In genomic region chr7:148334959-148335577, GRCh38 we compare ENCODE assay signal across 13 cellular contexts.
DNase-seq lines count a peak whose midpoint lies in the region; ATAC-seq, FAIRE-seq and TF ChIP-seq lines count a peak whose summit lies in the region.
"Had no signal": no experiment of that assay in that cellular context is flagged by ENCODE, and none has a peak within 500 bp of the region (broad histone marks: within the 10 kb centered on the region; RNA-seq: fewer than 3 reads in every experiment).

No MANE protein-coding gene starts in this region.

- H3K79me1 ChIP-seq in H9 (ENCODE audit: insufficient read depth, low read depth, low read length, poor library complexity, severe bottlenecking) (no peaks in the 10 kb centered on the region), H1 (ENCODE audit: low read depth, low read length) (0 out of 2 replicates have a peak, but pooled peaks cover 2% of the 10 kb centered on the region)

- CTCF ChIA-PET in H1 (lab: Charles Lee; ENCODE audit: partially characterized antibody), result interaction anchor here (0.7 to 1.2 kb wide), 7 partner anchors 10 to 351 kb away, joined by 3 to 5 read pairs (median 3); no protein-coding TSS in a partner anchor

- no peak overlapping the region for H2BK20ac ChIP-seq in H9 (ENCODE audit: low read depth, low read length, poor library complexity, severe bottlenecking)
- no peak overlapping the region for H2BK20ac ChIP-seq in H1 (ENCODE audit: low read length)

- H3K36me3 ChIP-seq in H1 (ENCODE audit: control insufficient read depth in 2 of 4, insufficient read depth in 4 of 4, low read length in 3 of 4) (no peaks in the 10 kb centered on the region), osteoblast (ENCODE audit: insufficient read depth, low read length) (no peaks in the 10 kb centered on the region), uterus (no peaks in the 10 kb centered on the region)
- H3K36me3 ChIP-seq: stomach had no signal

- no peak overlapping the region for H3K4ac ChIP-seq in H9 (ENCODE audit: low read depth, low read length)
- H3K4ac ChIP-seq in H1 (replicated peaks; ENCODE audit: insufficient read length, low read depth, low read length), result no peak overlapping the region

- H4K8ac ChIP-seq in H9 (replicated peaks; ENCODE audit: insufficient read length, low read depth, low read length) (no peak overlapping the region), H1 (ENCODE audit: extremely low read depth, insufficient read depth, low read length) (no peak overlapping the region)

- no peak overlapping the region for H4K91ac ChIP-seq in H9 (ENCODE audit: insufficient read length, low read depth, low read length)
- peak overlapping the region; percentile 8 for H4K91ac ChIP-seq in H1 (replicated peaks; ENCODE audit: insufficient read length, low read length)

- no peak overlapping the region for H4K5ac ChIP-seq in H9 (ENCODE audit: insufficient read length, low read depth, low read length)
- H4K5ac ChIP-seq in H1 (ENCODE audit: insufficient read length, low read depth, low read length), result no peak overlapping the region

- no peaks in the 10 kb centered on the region; the same call in 1 of the 2 replicates for H3K27me3 Mint-ChIP-seq in H9 (ENCODE audit: low read depth)

- ATAC-seq in HG03045 (IDR thresholded peaks at IDR 0.05; ENCODE audit: unreplicated experiment), result no peak
- ATAC-seq: left lobe of liver had no signal

- H3K9me3 Mint-ChIP-seq in H9, result peaks cover 17% of the 10 kb centered on the region in 2 experiments

- H4K20me1 ChIP-seq in H9 (ENCODE audit: control insufficient read depth, insufficient read depth, insufficient read length) (no peaks in the 10 kb centered on the region), H1 (replicated peaks in 1 of 2; ENCODE audit: control insufficient read depth in 1 of 2, insufficient read depth in 2 of 2, low read length in 2 of 2) (no peaks in the 10 kb centered on the region), osteoblast (ENCODE audit: insufficient read depth, low read length) (no peaks in the 10 kb centered on the region)

- H3K79me2 ChIP-seq in H9 (ENCODE audit: insufficient read depth, low read length) (no peaks in the 10 kb centered on the region), H1 (ENCODE audit: control insufficient read depth in 1 of 2, insufficient read depth in 2 of 2, low read length in 2 of 2) (0 out of 4 replicates have a peak, but pooled peaks cover 0 to under 1% of the 10 kb centered on the region in 2 experiments), osteoblast (ENCODE audit: insufficient read depth, low read length) (no peaks in the 10 kb centered on the region)

- H3K9ac ChIP-seq in H9 (ENCODE audit: extremely low read depth, insufficient read length, low read length), result no peak overlapping the region
- no peak overlapping the region for H3K9ac ChIP-seq in H1 (replicated peaks in 1 of 4; ENCODE audit: extremely low read depth in 1 of 4, low read depth in 3 of 4, low read length in 3 of 4)

- no peak overlapping the region for H2BK120ac ChIP-seq in H9 (ENCODE audit: low read depth, low read length, poor library complexity, severe bottlenecking)
- no peak overlapping the region for H2BK120ac ChIP-seq in H1 (replicated peaks; ENCODE audit: low read depth, low read length)

- H3K23me2 ChIP-seq in H9 (ENCODE audit: insufficient read length, low read depth, low read length, poor library complexity, severe bottlenecking), result peaks cover 3% of the 10 kb centered on the region
- peaks cover 21% of the 10 kb centered on the region; the same call in 1 of the 2 replicates for H3K23me2 ChIP-seq in H1 (ENCODE audit: low read depth, low read length)

- H2BK12ac ChIP-seq in H9 (ENCODE audit: insufficient read length, low read depth, low read length) (no peak overlapping the region), H1 (ENCODE audit: low read depth, low read length) (no peak overlapping the region)

- H3K56ac ChIP-seq in H9 (ENCODE audit: insufficient read length, low read depth, low read length) (no peak overlapping the region), H1 (replicated peaks; ENCODE audit: insufficient read length, low read depth, low read length) (no peak overlapping the region)

- peaks cover 55 to 59% of the 10 kb centered on the region in 2 experiments for H3K4me1 Mint-ChIP-seq in H9

- intact Hi-C loops in uterus (cut with DNase I; ENCODE audit: low total_unique reads), result no loop called here

- no peaks in the 10 kb centered on the region for H3K27me3 ChIP-seq in H9 (ENCODE audit: insufficient read depth, low read length)
- H3K27me3 ChIP-seq in H1 (replicated peaks in 1 of 4; ENCODE audit: control insufficient read depth in 3 of 4, extremely low read depth in 1 of 4, insufficient read depth in 3 of 4, low read length in 3 of 4), result no peaks in the 10 kb centered on the region; a peak in 1 of 7 replicates
- H3K27me3 ChIP-seq in osteoblast (ENCODE audit: insufficient read depth, low read length), result peaks cover 32% of the 10 kb centered on the region
- peaks cover 0 to 33% of the 10 kb centered on the region in 2 donors for H3K27me3 ChIP-seq in uterus

- H2AFZ ChIP-seq in H9 (ENCODE audit: low read length) (no peak overlapping the region), H1 (ENCODE audit: low read length) (peak overlapping the region; percentile 18), osteoblast (ENCODE audit: low read length) (no peak overlapping the region)

- no peak for TF ChIP-seq EP300 in H1 (IDR thresholded peaks at IDR 0.05; ENCODE audit: borderline replicate concordance in 1 of 2, low read depth in 2 of 2, low read length in 2 of 2)

- TF ChIP-seq CTCF in H9 (conservative IDR thresholded peaks at IDR 0.05), result no peak
- no peak; a peak in 1 of 4 replicates for TF ChIP-seq CTCF in H1 (IDR thresholded peaks at IDR 0.05; ENCODE audit: control extremely low read depth in 1 of 3, insufficient read depth in 1 of 3, low read depth in 1 of 3, low read length in 3 of 3)
- no peak for TF ChIP-seq CTCF in osteoblast (IDR thresholded peaks at IDR 0.05; ENCODE audit: extremely low read depth, low read depth, low read length)
- no peak for TF ChIP-seq CTCF in uterus (IDR thresholded peaks at IDR 0.05)

- H3K36me3 Mint-ChIP-seq in H9 (ENCODE audit: insufficient read depth in 1 of 3, low read depth in 3 of 3), result peaks cover 16 to 21% (median 18%) of the 10 kb centered on the region in 3 experiments

- no peak overlapping the region for H2AK5ac ChIP-seq in H9 (ENCODE audit: insufficient read length, low read length)
- no peak overlapping the region for H2AK5ac ChIP-seq in H1 (ENCODE audit: low read depth, low read length)

- H3K4me3 ChIP-seq in H1 (ENCODE audit: extremely low read depth in 1 of 4, insufficient read depth in 2 of 4, low read depth in 3 of 4, low read length in 4 of 4) (no peak overlapping the region), osteoblast (ENCODE audit: insufficient read depth, low read length) (no peak overlapping the region), uterus (no peak overlapping the region)
- H3K4me3 ChIP-seq: coronary artery, stomach had no signal

- TF ChIP-seq RAD21 in H1 (IDR thresholded peaks at IDR 0.05 in 1 of 2, conservative IDR thresholded peaks at IDR 0.05 in 1 of 2; ENCODE audit: low read depth in 2 of 2, low read length in 2 of 2), result no peak

- FAIRE-seq in H1 (lab: Jason Lieb, UNC), result peak; percentile 39

- no peak for TF ChIP-seq POLR2A in H1 (IDR thresholded peaks at IDR 0.05; ENCODE audit: control extremely low read depth in 1 of 2, low read depth in 2 of 2, low read length in 2 of 2)
- TF ChIP-seq POLR2A in uterus (IDR thresholded peaks at IDR 0.05), result no peak

- POLR2A ChIA-PET in H1 (lab: Charles Lee; ENCODE audit: partially characterized antibody), result interaction anchor here (1.4 kb wide), 1 partner anchor 16 kb away, joined by 3 read pairs; no protein-coding TSS in a partner anchor

- no peak overlapping the region for H2BK15ac ChIP-seq in H9 (ENCODE audit: low read depth, low read length)
- no peak overlapping the region for H2BK15ac ChIP-seq in H1 (ENCODE audit: low read length)

- H3K23ac ChIP-seq in H9 (ENCODE audit: insufficient read length, low read depth, low read length), result no peak overlapping the region
- no peak overlapping the region for H3K23ac ChIP-seq in H1 (ENCODE audit: insufficient read length)

- H2BK5ac ChIP-seq in H9 (ENCODE audit: insufficient read length, low read length) (no peak overlapping the region), H1 (ENCODE audit: low read depth, low read length) (no peak overlapping the region)

- peaks cover 4% of the 10 kb centered on the region for H3K4me1 ChIP-seq in H9 (ENCODE audit: insufficient read depth, low read length)
- H3K4me1 ChIP-seq in H1 (replicated peaks in 1 of 4; ENCODE audit: control insufficient read depth in 3 of 4, insufficient read depth in 4 of 4, low read length in 3 of 4), result peaks cover 0 to 25% (median 20%) of the 10 kb centered on the region in 4 experiments; a peak in 5 of 7 replicates
- H3K4me1 ChIP-seq in osteoblast (ENCODE audit: insufficient read depth, low read length), result no peaks in the 10 kb centered on the region
- no peaks in the 10 kb centered on the region for H3K4me1 ChIP-seq in uterus

- H3K14ac ChIP-seq in H9 (ENCODE audit: insufficient read depth, low read length), result no peak overlapping the region
- no peak overlapping the region for H3K14ac ChIP-seq in H1 (ENCODE audit: insufficient read length)

- DNase-seq in H9 (peak; percentile 46), NCI-H69 (lab: John Stamatoyannopoulos, UW) (peak; percentile 96), H1 (ENCODE audit: low read depth in 1 of 2, low spot score in 2 of 2) (no peak), osteoblast (ENCODE audit: insufficient read length, low spot score, missing footprints) (peak; percentile 83), uterus (no peak), NCI-H524 treated with DMSO at 0.1 percent for 48 hours (lab: John Stamatoyannopoulos, UW) (no peak)
- DNase-seq in activated CD4-positive, alpha-beta T cell treated with anti-CD3 and anti-CD28 coated beads for 4 hours, result no peak
- DNase-seq: activated CD8-positive, alpha-beta memory T cell treated with anti-CD3 and anti-CD28 coated beads, Interleukin-2, amount 50 U/mL, for 4 hours; MV-4-11; stomach had no signal

- H3K9me3 ChIP-seq in H9 (ENCODE audit: control insufficient read depth, low read depth, low read length) (peaks cover 17% of the 10 kb centered on the region), H1 (ENCODE audit: insufficient read depth in 2 of 2, low read depth in 1 of 2, low read length in 1 of 2) (peaks cover 0 to 15% of the 10 kb centered on the region in 2 experiments; a peak in 1 of 4 replicates), osteoblast (ENCODE audit: low read depth, low read length) (peaks cover 2% of the 10 kb centered on the region), uterus (no peaks in the 10 kb centered on the region)
- H3K9me3 ChIP-seq: stomach had no signal

- no peak overlapping the region for H3K18ac ChIP-seq in H9 (ENCODE audit: insufficient read length, low read depth, low read length)
- peak overlapping the region; percentile 61 for H3K18ac ChIP-seq in H1 (ENCODE audit: extremely low read depth, low read length)

- H3K27ac Mint-ChIP-seq in H9, result peak overlapping the region; percentile 50 to 96 (median 94)

- peak overlapping the region in 1 of 2 experiments; percentile 38; a peak in 2 of 5 replicates for H3K4me3 Mint-ChIP-seq in H9

- no peak overlapping the region for H3T11ph ChIP-seq in H9 (ENCODE audit: low read length)

- H3K4me2 ChIP-seq in H9 (ENCODE audit: insufficient read depth, insufficient read length, low read length) (no peak overlapping the region), H1 (ENCODE audit: insufficient read depth in 1 of 2, low read depth in 2 of 2, low read length in 2 of 2) (peak overlapping the region; percentile 1 to 53; a peak in 2 of 4 replicates), osteoblast (ENCODE audit: insufficient read depth, low read length) (no peak overlapping the region)

- no CpG with 5 or more reads among the region's 6 CpGs for WGBS in H9 (ENCODE audit: extremely low coverage, insufficient read length, low lambda C conversion rate)
- WGBS in H1 (ENCODE audit: extremely low coverage in 1 of 2, insufficient coverage in 1 of 2, insufficient read length in 1 of 2, insufficient replicate concordance in 2 of 2, low coverage in 1 of 2, low lambda C conversion rate in 2 of 2, missing lambda C conversion rate in 1 of 2), 2 experiments, result 54% methylated on average over 6 of the region's 6 CpGs; no CpG with 5 or more reads in 1 of the 2 experiments

- H3K27ac ChIP-seq in H9 (ENCODE audit: insufficient read length, low read depth, low read length) (no peak overlapping the region), H1 (ENCODE audit: low read depth, low read length) (0 out of 2 replicates have a peak overlapping the region, but pooled peaks have one; percentile 42), osteoblast (ENCODE audit: low read depth, low read length) (no peak overlapping the region), uterus (no peak overlapping the region)
- H3K27ac ChIP-seq: coronary artery, stomach had no signal

Comparison
In these comparisons a context has a peak if more than half of its experiments do, and no peak if none do; other contexts are left out.
1. DNase-seq: peak in H9 (single experiment), NCI-H69 (single experiment) and osteoblast (single experiment); none in H1 (0 of 2), activated CD4-positive, alpha-beta T cell treated with anti-CD3 and anti-CD28 coated beads for 4 hours (0 of 2), uterus (0 of 2) and NCI-H524 treated with DMSO at 0.1 percent for 48 hours (single experiment).
2. H3K4me2 ChIP-seq: peak in H1 (2 of 2); none in H9 (single experiment) and osteoblast (single experiment).